ENCODE assay signal across 15 cellular contexts in the genomic region with DNA sequence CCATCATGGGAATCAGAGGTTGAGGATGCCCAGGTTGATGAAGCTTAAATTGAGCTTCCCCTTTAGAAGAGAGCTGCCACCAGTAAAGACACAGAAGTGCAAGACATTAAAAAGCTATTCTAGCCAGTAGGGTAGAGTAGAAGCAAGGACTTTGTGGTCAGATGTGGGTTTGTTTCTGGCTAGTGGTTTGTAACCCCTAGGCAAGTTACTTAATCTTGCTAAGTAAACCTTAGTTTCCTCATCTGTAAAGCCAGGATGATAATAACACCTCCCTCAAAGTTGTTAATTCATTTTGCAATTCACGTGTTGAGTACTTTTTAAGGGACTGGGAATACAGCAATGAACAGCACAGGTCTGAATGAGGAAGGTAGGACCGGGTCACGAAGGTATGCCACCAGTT. TPM values are rescaled to one million over a fixed set of nuclear protein-coding genes. Genes with fewer than 3 reads are reported as not detected.
A peak's percentile ranks its signal among the peaks of the same experiment; 100 is the strongest.
DNase-seq lines count a peak whose midpoint lies in the region; ATAC-seq, FAIRE-seq and TF ChIP-seq lines count a peak whose summit lies in the region.
"Had no signal": no experiment of that assay in that cellular context is flagged by ENCODE, and none has a peak within 500 bp of the region (broad histone marks: within the 10 kb centered on the region; RNA-seq: fewer than 3 reads in every experiment).

No MANE protein-coding gene starts in this region.

- H3K4me3 ChIP-seq in HepG2 (replicated peaks in 1 of 3; ENCODE audit: insufficient read depth in 1 of 3, low read depth in 2 of 3, low read length in 3 of 3): no peak overlapping the region
- no peak overlapping the region for H3K4me3 ChIP-seq in right lobe of liver
- no peak overlapping the region for H3K4me3 ChIP-seq in endothelial cell of umbilical vein (replicated peaks in 1 of 3; ENCODE audit: insufficient read depth in 1 of 3, low read depth in 1 of 3, low read length in 3 of 3)
- H3K4me3 ChIP-seq: lung, SK-N-MC had no signal

- FAIRE-seq in HepG2 (lab: Jason Lieb, UNC): no peak
- no peak for FAIRE-seq in endothelial cell of umbilical vein (lab: Jason Lieb, UNC)

- CTCF ChIA-PET in HepG2 (lab: Yijun Ruan, JAX; ENCODE audit: low intra/inter-chr PET ratio, low total read pairs) (no interaction called here), endothelial cell of umbilical vein (lab: Charles Lee) (interaction anchor here (0.8 to 1.2 kb wide), 5 partner anchors 11 to 95 kb away, joined by 3 to 5 read pairs (median 3); no protein-coding TSS in a partner anchor), RWPE1 (lab: Yijun Ruan, JAX) (no interaction called here)

- H2AFZ ChIP-seq in HepG2 (ENCODE audit: low read length) (no peak overlapping the region), endothelial cell of umbilical vein (ENCODE audit: low read depth, low read length) (no peak overlapping the region)

- dilution Hi-C loops in endothelial cell of umbilical vein (cut with MboI; ENCODE audit: extremely low pct_ligation_motif_present, low sequenced_read_pairs): no loop called here

- no peak overlapping the region for H3K27ac Mint-ChIP-seq in stimulated activated naive B cell treated with anti-CD40 and anti-IgM and Interleukin-4, amounts not matched to agents 10 μg/mL and 1 μg/mL and 100 μg/mL, for 72 hours

- 88% methylated on average over 3 of the region's 3 CpGs for WGBS in HepG2 (ENCODE audit: low lambda C conversion rate)
- 69% methylated on average over 3 of the region's 3 CpGs for WGBS in right lobe of liver (ENCODE audit: insufficient coverage, low coverage, low lambda C conversion rate, missing lambda C conversion rate)

- H3K9ac ChIP-seq in HepG2 (ENCODE audit: insufficient read depth, low read depth, low read length) (no peak overlapping the region), endothelial cell of umbilical vein (replicated peaks; ENCODE audit: extremely low read depth, insufficient read depth, low read length) (no peak overlapping the region)

- peaks cover 0 to 5% of the 10 kb centered on the region in 2 donors for H3K27me3 Mint-ChIP-seq in stimulated activated naive B cell treated with anti-CD40 and anti-IgM and Interleukin-4, amounts not matched to agents 10 μg/mL and 1 μg/mL and 100 μg/mL, for 72 hours

- peaks cover 72% of the 10 kb centered on the region for H3K79me2 ChIP-seq in HepG2 (ENCODE audit: insufficient read depth, low read length)
- peaks cover 78% of the 10 kb centered on the region for H3K79me2 ChIP-seq in endothelial cell of umbilical vein (ENCODE audit: control insufficient read depth, insufficient read depth, low read length)

- peaks cover 4 to 7% of the 10 kb centered on the region in 2 donors for H3K36me3 Mint-ChIP-seq in stimulated activated naive B cell treated with anti-CD40 and anti-IgM and Interleukin-4, amounts not matched to agents 10 μg/mL and 1 μg/mL and 100 μg/mL, for 72 hours

- no peak overlapping the region for H3K4me3 Mint-ChIP-seq in stimulated activated naive B cell treated with anti-CD40 and anti-IgM and Interleukin-4, amounts not matched to agents 10 μg/mL and 1 μg/mL and 100 μg/mL, for 72 hours

- H3K36me3 ChIP-seq in HepG2 (replicated peaks in 1 of 2; ENCODE audit: control insufficient read depth in 1 of 2, insufficient read depth in 2 of 2, low read length in 2 of 2) (no peaks in the 10 kb centered on the region; a peak in 1 of 5 replicates), right lobe of liver (no peaks in the 10 kb centered on the region), endothelial cell of umbilical vein (ENCODE audit: control insufficient read depth in 2 of 2, extremely low read depth in 1 of 2, insufficient read depth in 2 of 2, low read length in 2 of 2) (no peaks in the 10 kb centered on the region)

- TF ChIP-seq POLR2A in HepG2 (IDR thresholded peaks at IDR 0.05; ENCODE audit: insufficient read depth in 1 of 2, low read depth in 2 of 2, low read length in 2 of 2) (no peak), right lobe of liver (IDR thresholded peaks at IDR 0.05) (no peak), endothelial cell of umbilical vein (IDR thresholded peaks at IDR 0.05; ENCODE audit: low read depth, low read length) (no peak)

- H3K4me2 ChIP-seq in HepG2 (ENCODE audit: low read depth, low read length) (peak overlapping the region; percentile 84; the same call in 1 of the 2 replicates), endothelial cell of umbilical vein (ENCODE audit: insufficient read depth, low read length) (peak overlapping the region; percentile 99)

- TF ChIP-seq EP300 in HepG2 (IDR thresholded peaks at IDR 0.05; ENCODE audit: low read depth in 2 of 2, low read length in 2 of 2) (no peak), HepG2 (CRISPR knock-in tag; IDR thresholded peaks at IDR 0.05; ENCODE audit: borderline replicate concordance) (no peak)

- intact Hi-C loops in HepG2 (cut with micrococcal nuclease; ENCODE audit: unreplicated experiment) (no loop called here), right lobe of liver (cut with DNase I) (no loop called here), endothelial cell of umbilical vein (cut with micrococcal nuclease) (no loop called here)

- BruUV-seq in HepG2 (replicated peaks; lab: Mats Ljungman, UMichigan): no TSS peak
- BruUV-seq in endothelial cell of umbilical vein (replicated peaks; lab: Mats Ljungman, UMichigan): no TSS peak

- H3K27me3 ChIP-seq in HepG2 (ENCODE audit: control insufficient read depth in 1 of 2, insufficient read depth in 2 of 2, low read length in 2 of 2) (no peaks in the 10 kb centered on the region; a peak in 1 of 5 replicates), right lobe of liver (no peaks in the 10 kb centered on the region), endothelial cell of umbilical vein (ENCODE audit: control insufficient read depth in 2 of 2, insufficient read depth in 2 of 2, low read length in 2 of 2) (no peaks in the 10 kb centered on the region)

- ATAC-seq in HepG2 (no peak), right lobe of liver (no peak)
- ATAC-seq in stimulated activated naive B cell treated with anti-CD40 and anti-IgM and Interleukin-4, amounts not matched to agents 10 μg/mL and 1 μg/mL and 100 μg/mL, for 72 hours (replicated peaks): no peak

- H3K27ac ChIP-seq in HepG2 (ENCODE audit: extremely low read length, insufficient read depth, low read length) (peak overlapping the region; percentile 39), right lobe of liver (no peak overlapping the region), endothelial cell of umbilical vein (ENCODE audit: insufficient read depth, low read depth, low read length) (no peak overlapping the region), RWPE1 (no peak overlapping the region)
- H3K27ac ChIP-seq: epithelial cell of prostate, SK-N-MC had no signal

- POLR2A ChIA-PET in HepG2 (lab: Yijun Ruan, JAX): no interaction called here
- POLR2A ChIA-PET in endothelial cell of umbilical vein (lab: Charles Lee): no interaction called here
- POLR2A ChIA-PET in RWPE1 (lab: Yijun Ruan, JAX; ENCODE audit: low non-redundant PET): no interaction called here

- H3K4me1 ChIP-seq in HepG2 (ENCODE audit: insufficient read depth, low read length) (peaks cover 54% of the 10 kb centered on the region), right lobe of liver (peaks cover 0 to 43% (median 14%) of the 10 kb centered on the region in 4 donors), endothelial cell of umbilical vein (ENCODE audit: control insufficient read depth, extremely low read depth, insufficient read depth, low read length) (peaks cover 31% of the 10 kb centered on the region)

- no peak for DNase-seq in HepG2 (ENCODE audit: low spot score)
- no peak for DNase-seq in right lobe of liver
- DNase-seq in OCI-M1 (lab: John Stamatoyannopoulos, UW): peak; percentile 73
- DNase-seq in endothelial cell of umbilical vein (ENCODE audit: low read depth, low spot score): no peak
- no peak for DNase-seq in HuH-7.5 (ENCODE audit: low spot score)
- DNase-seq in NCI-H2196 treated with DMSO at 0.1 percent for 48 hours (lab: John Stamatoyannopoulos, UW; ENCODE audit: unreplicated experiment): no peak
- DNase-seq in stimulated activated naive B cell treated with anti-CD40 and anti-IgM and Interleukin-4, amounts not matched to agents 10 μg/mL and 1 μg/mL and 100 μg/mL, for 72 hours: no peak
- DNase-seq in RWPE1 (ENCODE audit: low spot score): no peak
- DNase-seq: activated CD4-positive, CD25-positive, alpha-beta regulatory T cell treated with anti-CD3 and anti-CD28 coated beads, Interleukin-2, amount 50 U/mL, for 72 hours; activated naive CD4-positive, alpha-beta T cell; central memory CD4-positive, alpha-beta T cell; hypothalamus had no signal

- in situ Hi-C loops in HepG2 (cut with HindIII; ENCODE audit: extremely low pct_ligation_motif_present, low pct_unique_long_range_greater_than_20kb): no loop called here

- H4K20me1 ChIP-seq in HepG2 (ENCODE audit: insufficient read depth, low read length) (peaks cover 16% of the 10 kb centered on the region; the same call in 1 of the 2 replicates), endothelial cell of umbilical vein (replicated peaks; ENCODE audit: control insufficient read depth, extremely low read depth, insufficient read depth, low read length) (peaks cover 4% of the 10 kb centered on the region)

- TF ChIP-seq CTCF in HepG2 (CRISPR knock-in tag; IDR thresholded peaks at IDR 0.05) (no peak), right lobe of liver (IDR thresholded peaks at IDR 0.05) (no peak), endothelial cell of umbilical vein (IDR thresholded peaks at IDR 0.05; ENCODE audit: extremely low read depth in 1 of 2, insufficient read depth in 1 of 2, low read depth in 1 of 2, low read length in 2 of 2) (no peak), RWPE1 (conservative IDR thresholded peaks at IDR 0.05; ENCODE audit: low read depth) (no peak)

- H3K9me3 ChIP-seq in HepG2 (ENCODE audit: low read length) (no peaks in the 10 kb centered on the region), right lobe of liver (no peaks in the 10 kb centered on the region), endothelial cell of umbilical vein (replicated peaks; ENCODE audit: control insufficient read depth, insufficient read depth, low read length) (no peaks in the 10 kb centered on the region)

- H3K9me1 ChIP-seq in endothelial cell of umbilical vein (replicated peaks; ENCODE audit: control insufficient read depth, extremely low read depth, insufficient read depth, low read length): no peaks in the 10 kb centered on the region

- peaks cover 20 to 33% of the 10 kb centered on the region in 2 donors for H3K4me1 Mint-ChIP-seq in stimulated activated naive B cell treated with anti-CD40 and anti-IgM and Interleukin-4, amounts not matched to agents 10 μg/mL and 1 μg/mL and 100 μg/mL, for 72 hours

- TF ChIP-seq RAD21 in HepG2 (CRISPR knock-in tag; IDR thresholded peaks at IDR 0.05): no peak

- no peaks in the 10 kb centered on the region for H3K9me3 Mint-ChIP-seq in stimulated activated naive B cell treated with anti-CD40 and anti-IgM and Interleukin-4, amounts not matched to agents 10 μg/mL and 1 μg/mL and 100 μg/mL, for 72 hours

RNA-seq across cellular contexts. Expression of a gene that starts 3.6 kb away (rescaled TPM):
- total RNA-seq in HepG2 (2016; rRNA removed; fragmentation: Illumina TruSeq; extraction: Trizol) (19.2 and 22.9 TPM in 2 replicates), right lobe of liver (10 to 100 TPM in 4 of 6 experiments, 1 to 10 TPM in 2; 7.5 to 13.9 (median 10.6) TPM), endothelial cell of umbilical vein (73.7 and 76.2 TPM in 2 replicates)
- total RNA-seq in HepG2 (2016; cell fraction: cytosol; rRNA removed; fragmentation: Illumina TruSeq; extraction: Trizol; ENCODE audit: low read depth): 16.6 and 21.3 TPM in 2 replicates
- 18.5 and 22.3 TPM in 2 replicates for total RNA-seq in HepG2 (2016; cell fraction: insoluble cytoplasmic fraction; rRNA removed; fragmentation: Illumina TruSeq; extraction: Trizol)
- 8.3 and 10.7 TPM in 2 replicates for total RNA-seq in HepG2 (2016; cell fraction: membrane; rRNA removed; fragmentation: Illumina TruSeq; extraction: Trizol)
- total RNA-seq in HepG2 (2016; cell fraction: nucleus; rRNA removed; fragmentation: Illumina TruSeq; extraction: Trizol): 14.9 and 15.5 TPM in 2 replicates
- polyA plus RNA-seq in HepG2 (2011; rRNA removed) (11.5 and 12.5 TPM in 2 replicates), endothelial cell of umbilical vein (19.4 and 24.9 TPM in 2 replicates)
- polyA plus RNA-seq in HepG2 (2011; cell fraction: cytosol; rRNA removed): 6.3 and 6.6 TPM in 2 replicates
- polyA plus RNA-seq in HepG2 (2011; cell fraction: nucleus; rRNA removed): 13.3 and 14.0 TPM in 2 replicates
- polyA plus RNA-seq in HepG2 (2012): 4.2 and 4.3 TPM in 2 replicates
- polyA plus RNA-seq in HepG2 (2016; cell fraction: cytosol; fragmentation: Illumina TruSeq; extraction: Trizol; ENCODE audit: low read depth): 0.48 and 0.66 TPM in 2 replicates
- polyA plus RNA-seq in HepG2 (2016; cell fraction: insoluble cytoplasmic fraction; fragmentation: Illumina TruSeq; extraction: Trizol; ENCODE audit: low read depth): 12.2 and 12.7 TPM in 2 replicates
- 1.6 and 2.4 TPM in 2 replicates for polyA plus RNA-seq in HepG2 (2016; cell fraction: membrane; fragmentation: Illumina TruSeq; extraction: Trizol; ENCODE audit: low read depth)
- 13.2 and 17.9 TPM in 2 replicates for polyA plus RNA-seq in HepG2 (2016; cell fraction: nucleus; fragmentation: Illumina TruSeq; extraction: Trizol; ENCODE audit: insufficient read depth, low read depth)
- 48.4 and 58.6 TPM in 2 replicates for polyA minus RNA-seq in HepG2 (2011; rRNA and poly(A)+ RNA removed; ENCODE audit: low replicate concordance)
- 22.5 and 31.2 TPM in 2 replicates for polyA minus RNA-seq in HepG2 (2011; cell fraction: cytosol; rRNA and poly(A)+ RNA removed)
- 22.8 and 29.5 TPM in 2 replicates for polyA minus RNA-seq in HepG2 (2011; cell fraction: nucleus; rRNA and poly(A)+ RNA removed)
- 21.3 and 22.5 TPM in 2 replicates for polyA plus RNA-seq in endothelial cell of umbilical vein (2011; cell fraction: cytosol; rRNA removed)
- polyA plus RNA-seq in endothelial cell of umbilical vein (2011; cell fraction: nucleus; rRNA removed): 55.2 and 60.1 TPM in 2 replicates
- polyA plus RNA-seq in endothelial cell of umbilical vein (2012): 32.0 and 39.8 TPM in 2 replicates
- polyA minus RNA-seq in endothelial cell of umbilical vein: 146 TPM in 2 replicates
- polyA minus RNA-seq in endothelial cell of umbilical vein (2011; cell fraction: cytosol; rRNA and poly(A)+ RNA removed): 31.3 TPM
- 72.9 and 101 TPM in 2 replicates for polyA minus RNA-seq in endothelial cell of umbilical vein (2011; cell fraction: nucleus; rRNA and poly(A)+ RNA removed)

RNA-seq across cellular contexts. Expression of a gene that starts 58.1 kb away (rescaled TPM):
- 30.0 and 57.1 TPM in 2 replicates for total RNA-seq in HepG2 (2016; rRNA removed; fragmentation: Illumina TruSeq; extraction: Trizol)
- total RNA-seq in HepG2 (2016; cell fraction: cytosol; rRNA removed; fragmentation: Illumina TruSeq; extraction: Trizol; ENCODE audit: low read depth): 37.9 and 40.6 TPM in 2 replicates
- 26.3 and 63.5 TPM in 2 replicates for total RNA-seq in HepG2 (2016; cell fraction: insoluble cytoplasmic fraction; rRNA removed; fragmentation: Illumina TruSeq; extraction: Trizol)
- total RNA-seq in HepG2 (2016; cell fraction: membrane; rRNA removed; fragmentation: Illumina TruSeq; extraction: Trizol): 33.1 and 34.6 TPM in 2 replicates
- total RNA-seq in HepG2 (2016; cell fraction: nucleus; rRNA removed; fragmentation: Illumina TruSeq; extraction: Trizol): 37.9 and 38.1 TPM in 2 replicates
- 85.8 and 91.2 TPM in 2 replicates for polyA plus RNA-seq in HepG2 (2011; rRNA removed)
- 70.4 and 88.9 TPM in 2 replicates for polyA plus RNA-seq in HepG2 (2011; cell fraction: cytosol; rRNA removed)
- 58.2 and 63.9 TPM in 2 replicates for polyA plus RNA-seq in HepG2 (2011; cell fraction: nucleus; rRNA removed)
- 65.9 and 68.1 TPM in 2 replicates for polyA plus RNA-seq in HepG2 (2012)
- polyA plus RNA-seq in HepG2 (2016; cell fraction: cytosol; fragmentation: Illumina TruSeq; extraction: Trizol; ENCODE audit: low read depth): 21.9 and 27.0 TPM in 2 replicates
- polyA plus RNA-seq in HepG2 (2016; cell fraction: insoluble cytoplasmic fraction; fragmentation: Illumina TruSeq; extraction: Trizol; ENCODE audit: low read depth): 119 and 121 TPM in 2 replicates
- 30.9 and 36.3 TPM in 2 replicates for polyA plus RNA-seq in HepG2 (2016; cell fraction: membrane; fragmentation: Illumina TruSeq; extraction: Trizol; ENCODE audit: low read depth)
- 71.6 and 78.5 TPM in 2 replicates for polyA plus RNA-seq in HepG2 (2016; cell fraction: nucleus; fragmentation: Illumina TruSeq; extraction: Trizol; ENCODE audit: insufficient read depth, low read depth)
- polyA minus RNA-seq in HepG2 (2011; rRNA and poly(A)+ RNA removed; ENCODE audit: low replicate concordance): 126 and 208 TPM in 2 replicates
- 51.0 and 51.2 TPM in 2 replicates for polyA minus RNA-seq in HepG2 (2011; cell fraction: cytosol; rRNA and poly(A)+ RNA removed)
- polyA minus RNA-seq in HepG2 (2011; cell fraction: nucleus; rRNA and poly(A)+ RNA removed): 59.6 and 65.4 TPM in 2 replicates
- 10 to 100 TPM; 13.9 to 22.2 (median 19.6) TPM for total RNA-seq in right lobe of liver
- total RNA-seq in endothelial cell of umbilical vein: 56.1 and 60.2 TPM in 2 replicates
- polyA plus RNA-seq in endothelial cell of umbilical vein: 59.5 and 67.2 TPM in 2 replicates
- polyA plus RNA-seq in endothelial cell of umbilical vein (2011; cell fraction: cytosol; rRNA removed): 52.8 and 58.9 TPM in 2 replicates
- polyA plus RNA-seq in endothelial cell of umbilical vein (2011; cell fraction: nucleus; rRNA removed): 66.5 and 81.0 TPM in 2 replicates
- polyA plus RNA-seq in endothelial cell of umbilical vein (2012): 61.6 and 78.5 TPM in 2 replicates
- polyA minus RNA-seq in endothelial cell of umbilical vein: 108 and 115 TPM in 2 replicates
- 61.8 TPM for polyA minus RNA-seq in endothelial cell of umbilical vein (2011; cell fraction: cytosol; rRNA and poly(A)+ RNA removed)
- 30.3 and 44.3 TPM in 2 replicates for polyA minus RNA-seq in endothelial cell of umbilical vein (2011; cell fraction: nucleus; rRNA and poly(A)+ RNA removed)

RNA-seq across cellular contexts. Expression of a gene that starts 58.2 kb away (rescaled TPM):
- total RNA-seq in HepG2 (2016; rRNA removed; fragmentation: Illumina TruSeq; extraction: Trizol): 37.2 and 64.1 TPM in 2 replicates
- total RNA-seq in HepG2 (2016; cell fraction: cytosol; rRNA removed; fragmentation: Illumina TruSeq; extraction: Trizol; ENCODE audit: low read depth): 15.9 and 16.0 TPM in 2 replicates
- 45.2 and 61.3 TPM in 2 replicates for total RNA-seq in HepG2 (2016; cell fraction: insoluble cytoplasmic fraction; rRNA removed; fragmentation: Illumina TruSeq; extraction: Trizol)
- total RNA-seq in HepG2 (2016; cell fraction: membrane; rRNA removed; fragmentation: Illumina TruSeq; extraction: Trizol): 36.4 and 42.2 TPM in 2 replicates
- 25.4 and 28.1 TPM in 2 replicates for total RNA-seq in HepG2 (2016; cell fraction: nucleus; rRNA removed; fragmentation: Illumina TruSeq; extraction: Trizol)
- 67.5 and 74.3 TPM in 2 replicates for polyA plus RNA-seq in HepG2 (2011; rRNA removed)
- polyA plus RNA-seq in HepG2 (2011; cell fraction: cytosol; rRNA removed): 71.6 and 77.6 TPM in 2 replicates
- 34.1 and 36.4 TPM in 2 replicates for polyA plus RNA-seq in HepG2 (2011; cell fraction: nucleus; rRNA removed)
- 47.0 and 51.3 TPM in 2 replicates for polyA plus RNA-seq in HepG2 (2012)
- 18.3 and 28.8 TPM in 2 replicates for polyA plus RNA-seq in HepG2 (2016; cell fraction: cytosol; fragmentation: Illumina TruSeq; extraction: Trizol; ENCODE audit: low read depth)
- polyA plus RNA-seq in HepG2 (2016; cell fraction: insoluble cytoplasmic fraction; fragmentation: Illumina TruSeq; extraction: Trizol; ENCODE audit: low read depth): 123 and 124 TPM in 2 replicates
- polyA plus RNA-seq in HepG2 (2016; cell fraction: membrane; fragmentation: Illumina TruSeq; extraction: Trizol; ENCODE audit: low read depth): 44.9 and 57.1 TPM in 2 replicates
- polyA plus RNA-seq in HepG2 (2016; cell fraction: nucleus; fragmentation: Illumina TruSeq; extraction: Trizol; ENCODE audit: insufficient read depth, low read depth): 55.2 and 67.8 TPM in 2 replicates
- polyA minus RNA-seq in HepG2 (2011; rRNA and poly(A)+ RNA removed; ENCODE audit: low replicate concordance): 127 and 272 TPM in 2 replicates
- polyA minus RNA-seq in HepG2 (2011; cell fraction: cytosol; rRNA and poly(A)+ RNA removed): 48.2 and 50.4 TPM in 2 replicates
- polyA minus RNA-seq in HepG2 (2011; cell fraction: nucleus; rRNA and poly(A)+ RNA removed): 17.3 and 20.1 TPM in 2 replicates
- 10 to 100 TPM; 56.6 to 78.3 (median 65.4) TPM for total RNA-seq in right lobe of liver
- 131 and 139 TPM in 2 replicates for total RNA-seq in endothelial cell of umbilical vein
- 118 and 128 TPM in 2 replicates for polyA plus RNA-seq in endothelial cell of umbilical vein
- polyA plus RNA-seq in endothelial cell of umbilical vein (2011; cell fraction: cytosol; rRNA removed): 127 and 133 TPM in 2 replicates
- 63.8 and 68.0 TPM in 2 replicates for polyA plus RNA-seq in endothelial cell of umbilical vein (2011; cell fraction: nucleus; rRNA removed)
- polyA plus RNA-seq in endothelial cell of umbilical vein (2012): 89.0 and 122 TPM in 2 replicates
- polyA minus RNA-seq in endothelial cell of umbilical vein: 152 and 153 TPM in 2 replicates
- polyA minus RNA-seq in endothelial cell of umbilical vein (2011; cell fraction: cytosol; rRNA and poly(A)+ RNA removed): 99.5 TPM
- polyA minus RNA-seq in endothelial cell of umbilical vein (2011; cell fraction: nucleus; rRNA and poly(A)+ RNA removed): 38.2 and 38.7 TPM in 2 replicates
